In genomic region chr7:26005683-26006410, GRCh38 we compare ENCODE assay signal across 1 cellular context.
TF ChIP-seq lines count a peak whose summit lies in the region.

No MANE protein-coding gene starts in this region.

TF ChIP-seq in HepG2, 621 proteins besides CTCF, POLR2A, EP300 and RAD21 (continued from another document):
- no peak for TF ChIP-seq SATB2 (CRISPR knock-in tag; IDR thresholded peaks at IDR 0.05)
- TF ChIP-seq ZNF615 (CRISPR knock-in tag; IDR thresholded peaks at IDR 0.05; ENCODE audit: borderline replicate concordance), result no peak
- TF ChIP-seq ATF7 (IDR thresholded peaks at IDR 0.05), result peak; percentile 82
- no peak for TF ChIP-seq ATF7 (CRISPR knock-in tag; IDR thresholded peaks at IDR 0.05)
